ENCODE assay signal across 23 cellular contexts in genomic region chr20:7383218-7383617, GRCh38.
"Had no signal": no experiment of that assay in that cellular context is flagged by ENCODE, and none has a peak within 500 bp of the region (broad histone marks: within the 10 kb centered on the region; RNA-seq: fewer than 3 reads in every experiment).

No MANE protein-coding gene starts in this region.

- H3K9me3 ChIP-seq: adrenal gland, ascending aorta, left ventricle myocardium inferior, sigmoid colon, stomach, suprapubic skin, tibial nerve had no signal

- DNase-seq: activated naive CD4-positive, alpha-beta T cell; activated T-cell treated with anti-CD3 and anti-CD28 coated beads, Interleukin-2, amount 50 U/mL, for 24 hours; adrenal gland; central memory CD4-positive, alpha-beta T cell; dermis blood vessel endothelial cell; effector CD8-positive, alpha-beta T cell; foreskin melanocyte; glutamatergic neuron; immature natural killer cell; left ventricle myocardium inferior; natural killer cell; retina; sigmoid colon; stimulated activated CD4-positive, alpha-beta T cell treated with anti-CD3 and anti-CD28 coated beads, Interleukin-15, amount 100 ng/mL, for 24 hours; stomach had no signal

- H3K27ac ChIP-seq: adrenal gland, ascending aorta, hepatocyte, left ventricle myocardium inferior, sigmoid colon, stomach, suprapubic skin, tibial nerve had no signal

- H3K27me3 ChIP-seq: adrenal gland, ascending aorta, hepatocyte, sigmoid colon, stomach, suprapubic skin, tibial nerve had no signal

- H3K4me3 ChIP-seq: adrenal gland, ascending aorta, hepatocyte, left ventricle myocardium inferior, sigmoid colon, smooth muscle cell, stomach, suprapubic skin, tibial nerve had no signal

- ATAC-seq: activated T-helper 17 cell treated with anti-CD3 and anti-CD28 coated beads, Interleukin-2, amount 50 U/mL, for 72 hours; natural killer cell; stimulated activated memory B cell treated with anti-CD40 and anti-IgM and Interleukin-4, amounts not matched to agents 10 μg/mL and 1 μg/mL and 100 μg/mL, for 72 hours; WTC11 had no signal

- H3K36me3 ChIP-seq: adrenal gland, ascending aorta, left ventricle myocardium inferior, sigmoid colon, stomach, suprapubic skin, tibial nerve had no signal

- H3K4me1 ChIP-seq: adrenal gland, ascending aorta, left ventricle myocardium inferior, sigmoid colon, stomach, suprapubic skin, tibial nerve had no signal
